Comparison of ENCODE assay signal across 21 cellular contexts in genomic region chr6:153373869-153374268, GRCh38.
"Had no signal": no experiment of that assay in that cellular context is flagged by ENCODE, and none has a peak within 500 bp of the region (broad histone marks: within the 10 kb centered on the region; RNA-seq: fewer than 3 reads in every experiment).

No MANE protein-coding gene starts in this region.

- ATAC-seq: activated CD8-positive, alpha-beta T cell treated with anti-CD3 and anti-CD28 coated beads, Interleukin-2, amount 10 ng/mL, durations not matched to agents 7 days and 5 days; T-cell had no signal

- H3K27ac ChIP-seq: PC-9, VCaP had no signal

- H3K4me3 Mint-ChIP-seq: activated CD8-positive, alpha-beta T cell treated with anti-CD3 and anti-CD28 coated beads, Interleukin-2, amount 10 ng/mL, durations not matched to agents 7 days and 5 days; activated naive CD4-positive, alpha-beta T cell treated with anti-CD3 and anti-CD28 coated beads for 36 hours; activated naive CD8-positive, alpha-beta T cell; activated T-cell treated with anti-CD3 and anti-CD28 coated beads, Interleukin-2, amount 50 U/mL, for 24 hours; T-cell had no signal

- H3K27ac Mint-ChIP-seq: activated CD8-positive, alpha-beta T cell treated with anti-CD3 and anti-CD28 coated beads, Interleukin-2, amount 10 ng/mL, durations not matched to agents 7 days and 5 days; activated naive CD4-positive, alpha-beta T cell treated with anti-CD3 and anti-CD28 coated beads for 36 hours; activated naive CD8-positive, alpha-beta T cell; activated T-cell treated with anti-CD3 and anti-CD28 coated beads, Interleukin-2, amount 50 U/mL, for 24 hours; T-cell had no signal

- H3K36me3 Mint-ChIP-seq: activated naive CD8-positive, alpha-beta T cell; T-cell had no signal

- H3K9me3 Mint-ChIP-seq: activated naive CD4-positive, alpha-beta T cell treated with anti-CD3 and anti-CD28 coated beads for 36 hours; activated T-cell treated with anti-CD3 and anti-CD28 coated beads, Interleukin-2, amount 50 U/mL, for 24 hours; T-cell had no signal

- H3K4me3 ChIP-seq: PC-9 had no signal

- H3K4me2 ChIP-seq: PC-9 had no signal

- H3K4me1 Mint-ChIP-seq: T-cell had no signal

- H3K27me3 Mint-ChIP-seq: activated naive CD8-positive, alpha-beta T cell; activated T-cell treated with anti-CD3 and anti-CD28 coated beads, Interleukin-2, amount 50 U/mL, for 24 hours had no signal

- H2AFZ ChIP-seq: PC-9 had no signal

- DNase-seq: activated CD4-positive, alpha-beta T cell treated with anti-CD3 and anti-CD28 coated beads for 4 hours; activated CD4-positive, alpha-beta T cell treated with anti-CD3 and anti-CD28 coated beads, Interleukin-2, amount 50 U/mL, for 4 hours; activated CD8-positive, alpha-beta memory T cell treated with anti-CD3 and anti-CD28 coated beads, Interleukin-2, amount 50 U/mL, for 48 hours; activated CD8-positive, alpha-beta T cell treated with anti-CD3 and anti-CD28 coated beads, Interleukin-2, amount 10 ng/mL, durations not matched to agents 7 days and 5 days; activated gamma-delta T cell; activated naive CD4-positive, alpha-beta T cell treated with anti-CD3 and anti-CD28 coated beads for 36 hours; activated T-cell treated with anti-CD3 and anti-CD28 coated beads, Interleukin-2, amount 50 U/mL, for 24 hours; caudate nucleus; Kasumi-1; KBM-7; NCI-H1105 treated with DMSO at 0.1 percent for 48 hours; NCI-H1436 treated with DMSO at 0.1 percent for 48 hours; NCI-H187; NCI-H2081; NCI-H510A treated with DMSO at 0.1 percent for 48 hours; NCI-H69; PC-9; SIG-M5; T-cell had no signal
